ENCODE assay signal across 28 cellular contexts in genomic region chr3:22490747-22491146, GRCh38.
"Had no signal": no experiment of that assay in that cellular context is flagged by ENCODE, and none has a peak within 500 bp of the region (broad histone marks: within the 10 kb centered on the region; RNA-seq: fewer than 3 reads in every experiment).

No MANE protein-coding gene starts in this region.

- H3K36me3 ChIP-seq: colonic mucosa, esophagus squamous epithelium had no signal

- H3K27ac ChIP-seq: body of pancreas, colonic mucosa, epithelial cell of prostate, esophagus squamous epithelium had no signal

- H3K4me3 ChIP-seq: body of pancreas, colonic mucosa, esophagus squamous epithelium had no signal

- H3K27me3 ChIP-seq: body of pancreas, colonic mucosa, esophagus squamous epithelium had no signal

- DNase-seq: activated CD4-positive, alpha-beta memory T cell treated with anti-CD3 and anti-CD28 coated beads for 36 hours; activated CD4-positive, alpha-beta T cell treated with anti-CD3 and anti-CD28 coated beads for 36 hours; activated CD4-positive, alpha-beta T cell treated with anti-CD3 and anti-CD28 coated beads, Interleukin-2, amount 10 ng/mL, durations not matched to agents 24 days and 14 days; activated CD4-positive, CD25-positive, alpha-beta regulatory T cell; activated CD4-positive, CD25-positive, alpha-beta regulatory T cell treated with anti-CD3 and anti-CD28 coated beads, Interleukin-2, amount 50 U/mL, for 72 hours; activated CD8-positive, alpha-beta memory T cell treated with anti-CD3 and anti-CD28 coated beads, Interleukin-2, amount 50 U/mL, for 48 hours; activated CD8-positive, alpha-beta T cell treated with anti-CD3 and anti-CD28 coated beads, Interleukin-2, amount 10 ng/mL, durations not matched to agents 7 days and 5 days; activated gamma-delta T cell; activated naive CD4-positive, alpha-beta T cell; activated naive CD4-positive, alpha-beta T cell treated with anti-CD3 and anti-CD28 coated beads, Interleukin-2, amount 10 ng/mL, durations not matched to agents 7 days and 5 days; activated naive CD8-positive, alpha-beta T cell treated with anti-CD3 and anti-CD28 coated beads, Interleukin-2, amount 10 ng/mL, durations not matched to agents 7 days and 5 days; activated T-cell treated with anti-CD3 and anti-CD28 coated beads for 4 hours; activated T-cell treated with anti-CD3 and anti-CD28 coated beads, Interleukin-2, amount 50 U/mL, for 24 hours; activated T-cell treated with anti-CD3 and anti-CD28 coated beads, Interleukin-2, amount 50 U/mL, for 72 hours; amniotic stem cell; anterior cingulate cortex; caudate nucleus; colonic mucosa; effector CD8-positive, alpha-beta T cell; esophagus squamous epithelium; foreskin melanocyte; head of caudate nucleus; T-helper 1 cell; T-helper 17 cell; T1000 had no signal

- ATAC-seq: activated CD4-positive, alpha-beta T cell treated with anti-CD3 and anti-CD28 coated beads for 36 hours; activated CD8-positive, alpha-beta T cell treated with anti-CD3 and anti-CD28 coated beads, Interleukin-2, amount 10 ng/mL, durations not matched to agents 7 days and 5 days; activated naive CD4-positive, alpha-beta T cell treated with anti-CD3 and anti-CD28 coated beads, Interleukin-2, amount 50 U/mL, for 72 hours; activated T-cell treated with anti-CD3 and anti-CD28 coated beads, Interleukin-2, amount 50 U/mL, for 72 hours; body of pancreas; T-helper 17 cell had no signal

- H3K4me1 ChIP-seq: body of pancreas, colonic mucosa, esophagus squamous epithelium had no signal

- H3K9me3 ChIP-seq: body of pancreas, colonic mucosa, esophagus squamous epithelium had no signal
